In genomic region chr18:10787293-10787901, GRCh38 we compare ENCODE assay signal across 8 cellular contexts.
DNase-seq lines count a peak whose midpoint lies in the region; ATAC-seq and TF ChIP-seq lines count a peak whose summit lies in the region.

No MANE protein-coding gene starts in this region.

- H3K9me3 ChIP-seq in Peyer's patch (no peaks in the 10 kb centered on the region), tibial nerve (no peaks in the 10 kb centered on the region)

- H3K27me3 ChIP-seq in Peyer's patch: no peaks in the 10 kb centered on the region
- H3K27me3 ChIP-seq in tibial nerve: no peaks in the 10 kb centered on the region

- H3K4me1 ChIP-seq in Peyer's patch: no peaks in the 10 kb centered on the region
- H3K4me1 ChIP-seq in tibial nerve: no peaks in the 10 kb centered on the region

- H3K27ac Mint-ChIP-seq in osteocyte (ENCODE audit: unreplicated experiment): no peak overlapping the region

- H3K4me3 Mint-ChIP-seq in activated T-cell treated with anti-CD3 and anti-CD28 coated beads, Interleukin-2, amount 50 U/mL, for 4 hours: no peak overlapping the region
- no peak overlapping the region for H3K4me3 Mint-ChIP-seq in osteocyte (ENCODE audit: unreplicated experiment)

- H3K27ac ChIP-seq in Peyer's patch (no peak overlapping the region), tibial nerve (no peak overlapping the region)

- H3K27me3 Mint-ChIP-seq in activated T-cell treated with anti-CD3 and anti-CD28 coated beads, Interleukin-2, amount 50 U/mL, for 4 hours (ENCODE audit: low read depth): peaks cover 15% of the 10 kb centered on the region
- no peaks in the 10 kb centered on the region for H3K27me3 Mint-ChIP-seq in osteocyte (ENCODE audit: unreplicated experiment)

- no peak for TF ChIP-seq EP300 in tibial nerve (IDR thresholded peaks at IDR 0.05)

- no peaks in the 10 kb centered on the region for H3K36me3 Mint-ChIP-seq in activated T-cell treated with anti-CD3 and anti-CD28 coated beads, Interleukin-2, amount 50 U/mL, for 4 hours (ENCODE audit: insufficient read depth)
- H3K36me3 Mint-ChIP-seq in osteocyte (ENCODE audit: unreplicated experiment): peaks cover 56% of the 10 kb centered on the region

- TF ChIP-seq POLR2A in Peyer's patch (IDR thresholded peaks at IDR 0.05): no peak
- no peak for TF ChIP-seq POLR2A in tibial nerve (IDR thresholded peaks at IDR 0.05)

- ATAC-seq in GM21786 (IDR thresholded peaks at IDR 0.05; ENCODE audit: unreplicated experiment): peak; percentile 92
- ATAC-seq in activated T-cell treated with anti-CD3 and anti-CD28 coated beads, Interleukin-2, amount 50 U/mL, for 4 hours: peak; percentile 80 to 83

- H3K36me3 ChIP-seq in Peyer's patch: no peaks in the 10 kb centered on the region
- no peaks in the 10 kb centered on the region for H3K36me3 ChIP-seq in tibial nerve

- peak in 5 of 6 experiments; percentile 24 to 60 (median 54) for TF ChIP-seq CTCF in Peyer's patch (IDR thresholded peaks at IDR 0.05)
- TF ChIP-seq CTCF in osteocyte (IDR thresholded peaks at IDR 0.05): peak; percentile 90
- peak; percentile 56 to 78 (median 61) for TF ChIP-seq CTCF in tibial nerve (IDR thresholded peaks at IDR 0.05)

- WGBS in tibial nerve, 2 donors: 30 to 37% methylated on average over 5 of the region's 5 CpGs

- H3K4me3 ChIP-seq in Peyer's patch (no peak overlapping the region), tibial nerve (no peak overlapping the region)

- in situ Hi-C loops in KBM-7 (cut with MboI; ENCODE audit: low pct_unique_long_range_greater_than_20kb, low sequenced_read_pairs): no loop called here

- H3K9me3 Mint-ChIP-seq in activated T-cell treated with anti-CD3 and anti-CD28 coated beads, Interleukin-2, amount 50 U/mL, for 4 hours: no peaks in the 10 kb centered on the region
- no peaks in the 10 kb centered on the region for H3K9me3 Mint-ChIP-seq in osteocyte (ENCODE audit: unreplicated experiment)

- peak; percentile 67 for DNase-seq in ELR (ENCODE audit: low read depth)
- DNase-seq in KBM-7: peak; percentile 93
- DNase-seq in Peyer's patch: peak; percentile 56 to 89 (median 70)
- peak; percentile 69 for DNase-seq in activated T-cell treated with anti-CD3 and anti-CD28 coated beads, Interleukin-2, amount 50 U/mL, for 4 hours
- peak; percentile 64 for DNase-seq in fibroblast of the conjunctiva (ENCODE audit: low read depth)
- peak; percentile 91 for DNase-seq in osteocyte (ENCODE audit: extremely low spot score, unreplicated experiment)
- DNase-seq in tibial nerve (ENCODE audit: low spot score in 2 of 2): peak; percentile 84 to 94

- H3K4me1 Mint-ChIP-seq in activated T-cell treated with anti-CD3 and anti-CD28 coated beads, Interleukin-2, amount 50 U/mL, for 4 hours (ENCODE audit: low read depth): no peaks in the 10 kb centered on the region
- no peaks in the 10 kb centered on the region for H3K4me1 Mint-ChIP-seq in osteocyte (ENCODE audit: unreplicated experiment)
